9 cellular contexts compared by ENCODE assay signal in genomic region chr10:24449334-24449740, GRCh38.
DNase-seq lines count a peak whose midpoint lies in the region; ATAC-seq and TF ChIP-seq lines count a peak whose summit lies in the region.
"Had no signal": no experiment of that assay in that cellular context is flagged by ENCODE, and none has a peak within 500 bp of the region (broad histone marks: within the 10 kb centered on the region; RNA-seq: fewer than 3 reads in every experiment).

No MANE protein-coding gene starts in this region.

- TF ChIP-seq CTCF in GM13977 (IDR thresholded peaks at IDR 0.05; ENCODE audit: extremely low read depth, insufficient read depth, missing control alignments): no peak
- no peak for TF ChIP-seq CTCF in RWPE2 (IDR thresholded peaks at IDR 0.05; ENCODE audit: poor library complexity, severe bottlenecking)
- TF ChIP-seq CTCF in right lobe of liver (IDR thresholded peaks at IDR 0.05): no peak
- no peak for TF ChIP-seq CTCF in tibial artery (IDR thresholded peaks at IDR 0.05)

- H3K27me3 ChIP-seq in RWPE2 (ENCODE audit: insufficient read depth, poor library complexity, severe bottlenecking) (no peaks in the 10 kb centered on the region), right lobe of liver (no peaks in the 10 kb centered on the region), tibial artery (no peaks in the 10 kb centered on the region)

- H3K4me1 ChIP-seq in RWPE2 (ENCODE audit: insufficient read depth, poor library complexity, severe bottlenecking) (peaks cover 21% of the 10 kb centered on the region), right lobe of liver (peaks cover 0 to 9% (median 2%) of the 10 kb centered on the region in 4 donors), tibial artery (peaks cover 0 to 4% (median 0%) of the 10 kb centered on the region in 4 donors)

- DNase-seq in GM13977 (ENCODE audit: low spot score) (peak; percentile 15), RWPE2 (ENCODE audit: low spot score) (no peak), right lobe of liver (no peak), tibial artery (no peak), NK-92 (lab: John Stamatoyannopoulos, UW; ENCODE audit: unreplicated experiment) (no peak), SIG-M5 (lab: John Stamatoyannopoulos, UW) (no peak)
- DNase-seq in activated T-helper 2 cell treated with anti-CD3 and anti-CD28 coated beads, Interferon-gamma antibody, Interleukin-2, Interleukin-4, amounts not matched to agents 10 μg/mL and 5 μg/mL and 100 μg/mL, durations not matched to agents 14 hours and 24 hours and 36 hours (ENCODE audit: low spot score): no peak

- intact Hi-C loops in right lobe of liver (cut with DNase I): no loop called here
- intact Hi-C loops in tibial artery (cut with DNase I; ENCODE audit: low total_unique reads): no loop called here
- intact Hi-C loops in activated T-helper 2 cell treated with anti-CD3 and anti-CD28 coated beads, Interferon-gamma antibody, Interleukin-2, Interleukin-4, amounts not matched to agents 10 μg/mL and 5 μg/mL and 100 μg/mL, durations not matched to agents 14 hours and 24 hours and 36 hours (cut with micrococcal nuclease): loop anchor here (1.0 kb wide), 1 partner anchor 17 kb away; no protein-coding TSS in a partner anchor

- no peak overlapping the region for H3K4me3 ChIP-seq in RWPE2 (ENCODE audit: severe bottlenecking)
- H3K4me3 ChIP-seq in right lobe of liver: peak overlapping the region; percentile 4 to 14 (median 5)
- H3K4me3 ChIP-seq in tibial artery: no peak overlapping the region

- no peaks in the 10 kb centered on the region for H3K36me3 Mint-ChIP-seq in activated T-helper 2 cell treated with anti-CD3 and anti-CD28 coated beads, Interferon-gamma antibody, Interleukin-2, Interleukin-4, amounts not matched to agents 10 μg/mL and 5 μg/mL and 100 μg/mL, durations not matched to agents 14 hours and 24 hours and 36 hours (ENCODE audit: low read depth)

- H3K36me3 ChIP-seq in RWPE2 (ENCODE audit: low read depth): no peaks in the 10 kb centered on the region
- no peaks in the 10 kb centered on the region for H3K36me3 ChIP-seq in right lobe of liver
- no peaks in the 10 kb centered on the region for H3K36me3 ChIP-seq in tibial artery

- 18% methylated on average over 5 of the region's 5 CpGs for WGBS in right lobe of liver (ENCODE audit: insufficient coverage, low coverage, low lambda C conversion rate, missing lambda C conversion rate)

- H3K9me3 ChIP-seq in RWPE2 (ENCODE audit: severe bottlenecking) (no peaks in the 10 kb centered on the region), right lobe of liver (no peaks in the 10 kb centered on the region), tibial artery (no peaks in the 10 kb centered on the region)

- in situ Hi-C loops in GM13977 (cut with MboI; ENCODE audit: low pct_unique_long_range_greater_than_20kb, low sequenced_read_pairs, unreplicated experiment): no loop called here

- H3K27ac ChIP-seq in RWPE2 (ENCODE audit: poor library complexity, severe bottlenecking) (peak overlapping the region; percentile 19), right lobe of liver (peak overlapping the region in 2 of 3 donors; percentile 15 to 28), tibial artery (no peak overlapping the region)

- no peak for TF ChIP-seq POLR2A in right lobe of liver (IDR thresholded peaks at IDR 0.05)

- peak; percentile 76 for ATAC-seq in GM21786 (IDR thresholded peaks at IDR 0.05; ENCODE audit: unreplicated experiment)
- ATAC-seq in RWPE2 (ENCODE audit: low read depth): peak; percentile 25; the same call in 1 of the 3 replicates
- peak; percentile 56 to 77 (median 60) for ATAC-seq in right lobe of liver

- H3K27ac Mint-ChIP-seq in activated T-helper 2 cell treated with anti-CD3 and anti-CD28 coated beads, Interferon-gamma antibody, Interleukin-2, Interleukin-4, amounts not matched to agents 10 μg/mL and 5 μg/mL and 100 μg/mL, durations not matched to agents 14 hours and 24 hours and 36 hours: no peak overlapping the region
- H3K27ac Mint-ChIP-seq: stimulated activated naive CD8-positive, alpha-beta T cell treated with anti-CD3 and anti-CD28 coated beads, Interleukin-15, Interleukin-2, amounts not matched to agents 100 ng/mL and 50 ng/mL, for 24 hours had no signal

- H3K4me3 Mint-ChIP-seq in activated T-helper 2 cell treated with anti-CD3 and anti-CD28 coated beads, Interferon-gamma antibody, Interleukin-2, Interleukin-4, amounts not matched to agents 10 μg/mL and 5 μg/mL and 100 μg/mL, durations not matched to agents 14 hours and 24 hours and 36 hours (ENCODE audit: low read depth): no peak overlapping the region
- H3K4me3 Mint-ChIP-seq: stimulated activated naive CD8-positive, alpha-beta T cell treated with anti-CD3 and anti-CD28 coated beads, Interleukin-15, Interleukin-2, amounts not matched to agents 100 ng/mL and 50 ng/mL, for 24 hours had no signal

- no peaks in the 10 kb centered on the region for H3K9me3 Mint-ChIP-seq in activated T-helper 2 cell treated with anti-CD3 and anti-CD28 coated beads, Interferon-gamma antibody, Interleukin-2, Interleukin-4, amounts not matched to agents 10 μg/mL and 5 μg/mL and 100 μg/mL, durations not matched to agents 14 hours and 24 hours and 36 hours
- H3K9me3 Mint-ChIP-seq: stimulated activated naive CD8-positive, alpha-beta T cell treated with anti-CD3 and anti-CD28 coated beads, Interleukin-15, Interleukin-2, amounts not matched to agents 100 ng/mL and 50 ng/mL, for 24 hours had no signal

- peaks cover 18% of the 10 kb centered on the region for H3K4me1 Mint-ChIP-seq in activated T-helper 2 cell treated with anti-CD3 and anti-CD28 coated beads, Interferon-gamma antibody, Interleukin-2, Interleukin-4, amounts not matched to agents 10 μg/mL and 5 μg/mL and 100 μg/mL, durations not matched to agents 14 hours and 24 hours and 36 hours (ENCODE audit: low read depth)

- peaks cover 25% of the 10 kb centered on the region for H3K27me3 Mint-ChIP-seq in activated T-helper 2 cell treated with anti-CD3 and anti-CD28 coated beads, Interferon-gamma antibody, Interleukin-2, Interleukin-4, amounts not matched to agents 10 μg/mL and 5 μg/mL and 100 μg/mL, durations not matched to agents 14 hours and 24 hours and 36 hours (ENCODE audit: low read depth)

Comparison
In these comparisons a context has a peak if more than half of its experiments do, and no peak if none do; other contexts are left out.
1. ATAC-seq: peak in every context shown above with its lines; median percentile 76 in GM21786; 60 in right lobe of liver; 25 in RWPE2.
2. H3K27ac ChIP-seq: peak in RWPE2 (single experiment) and right lobe of liver (2 of 3); none in tibial artery (0 of 2).
3. H3K4me3 ChIP-seq: peak in right lobe of liver (3 of 3); none in RWPE2 (single experiment) and tibial artery (0 of 2).